26 cellular contexts compared by ENCODE assay signal in genomic region chr4:188434686-188435085, GRCh38.
"Had no signal": no experiment of that assay in that cellular context is flagged by ENCODE, and none has a peak within 500 bp of the region (broad histone marks: within the 10 kb centered on the region; RNA-seq: fewer than 3 reads in every experiment).

No MANE protein-coding gene starts in this region.

- H3K9me3 ChIP-seq: adrenal gland, body of pancreas, tibial nerve had no signal

- DNase-seq: activated CD4-positive, alpha-beta memory T cell treated with anti-CD3 and anti-CD28 coated beads for 36 hours; activated CD4-positive, alpha-beta T cell treated with anti-CD3 and anti-CD28 coated beads, Interleukin-2, amount 10 ng/mL, durations not matched to agents 24 days and 14 days; activated CD8-positive, alpha-beta memory T cell treated with anti-CD3 and anti-CD28 coated beads, Interleukin-2, amount 50 U/mL, for 4 hours; activated effector memory CD4-positive, alpha-beta T cell treated with anti-CD3 and anti-CD28 coated beads, Interleukin-2, amount 50 U/mL, for 16 hours; activated naive CD4-positive, alpha-beta T cell treated with anti-CD3 and anti-CD28 coated beads for 36 hours; activated naive CD8-positive, alpha-beta T cell treated with anti-CD3 and anti-CD28 coated beads for 36 hours; activated T-cell treated with anti-CD3 and anti-CD28 coated beads, Interleukin-2, amount 50 U/mL, for 1 hour; adrenal gland; aorta; body of pancreas; dermis blood vessel endothelial cell; effector CD8-positive, alpha-beta T cell; foreskin fibroblast; hypothalamus; immature natural killer cell; kidney; naive B cell; nephron progenitor cell; occipital lobe; right cardiac atrium; spleen; stimulated activated naive CD4-positive, alpha-beta T cell treated with Interleukin-2 at 50 U/mL for 16 hours; T-helper 1 cell had no signal

- H3K4me3 ChIP-seq: adrenal gland, body of pancreas, spleen, tibial nerve had no signal

- H3K36me3 ChIP-seq: adrenal gland, spleen, tibial nerve had no signal

- ATAC-seq: activated CD4-positive, CD25-positive, alpha-beta regulatory T cell treated with anti-CD3 and anti-CD28 coated beads, Interleukin-2, amount 50 U/mL, for 24 hours; body of pancreas; right cardiac atrium had no signal

- FAIRE-seq: colon, kidney had no signal

- H3K27me3 ChIP-seq: adrenal gland, body of pancreas, spleen, tibial nerve had no signal

- H3K4me1 ChIP-seq: adrenal gland, body of pancreas, spleen, tibial nerve had no signal

- H3K27ac ChIP-seq: adrenal gland, body of pancreas, spleen, tibial nerve had no signal
